8 cellular contexts compared by ENCODE assay signal in genomic region chr6:95576218-95576617, GRCh38. TPM values are rescaled to one million over a fixed set of nuclear protein-coding genes. Genes with fewer than 3 reads are reported as not detected.
DNase-seq lines count a peak whose midpoint lies in the region; ATAC-seq and TF ChIP-seq lines count a peak whose summit lies in the region.

No MANE protein-coding gene starts in this region.

- TF ChIP-seq CTCF in kidney epithelial cell (IDR thresholded peaks at IDR 0.05; ENCODE audit: insufficient read depth, low read length, poor library complexity, severe bottlenecking), result no peak
- no peak for TF ChIP-seq CTCF in transverse colon (IDR thresholded peaks at IDR 0.05)

- H3K4me3 ChIP-seq in kidney epithelial cell (ENCODE audit: low read depth, low read length) (peak overlapping the region; percentile 93), transverse colon (peak overlapping the region in 3 of 4 donors; percentile 63 to 81 (median 77))

- ATAC-seq in HG03432 (IDR thresholded peaks at IDR 0.05; ENCODE audit: unreplicated experiment) (no peak), GM21423 (IDR thresholded peaks at IDR 0.05; ENCODE audit: unreplicated experiment) (no peak)

- no peak for DNase-seq in activated naive CD4-positive, alpha-beta T cell treated with anti-CD3 and anti-CD28 coated beads for 36 hours
- no peak for DNase-seq in activated naive CD4-positive, alpha-beta T cell treated with anti-CD3 and anti-CD28 coated beads, Interleukin-2, amount 50 U/mL, for 16 hours
- no peak for DNase-seq in activated T-helper 1 cell treated with anti-CD3 and anti-CD28 coated beads, Interleukin-12 subunit alpha, Interleukin-12 subunit beta, Interleukin-2, Interleukin-4 antibody, amounts not matched to agents 30 ng/mL and 10 ng/mL and 1 ng/mL, durations not matched to agents 14 hours and 24 hours and 36 hours (ENCODE audit: low spot score)
- DNase-seq in kidney epithelial cell (ENCODE audit: low read depth) (no peak), transverse colon (no peak), NCI-H524 treated with DMSO at 0.1 percent for 48 hours (lab: John Stamatoyannopoulos, UW) (no peak)

- H3K4me1 Mint-ChIP-seq in activated naive CD4-positive, alpha-beta T cell treated with anti-CD3 and anti-CD28 coated beads for 36 hours (ENCODE audit: low read depth), result peaks cover 47% of the 10 kb centered on the region
- peaks cover 56% of the 10 kb centered on the region for H3K4me1 Mint-ChIP-seq in activated T-helper 1 cell treated with anti-CD3 and anti-CD28 coated beads, Interleukin-12 subunit alpha, Interleukin-12 subunit beta, Interleukin-2, Interleukin-4 antibody, amounts not matched to agents 30 ng/mL and 10 ng/mL and 1 ng/mL, durations not matched to agents 14 hours and 24 hours and 36 hours (ENCODE audit: low read depth)

- CTCF ChIA-PET in activated naive CD4-positive, alpha-beta T cell treated with anti-CD3 and anti-CD28 coated beads for 36 hours (lab: Charles Lee), result no interaction called here

- in situ Hi-C loops in transverse colon (cut with MboI; ENCODE audit: low pct_ligation_motif_present in 1 of 4, low pct_unique_long_range_greater_than_20kb in 1 of 4, low sequenced_read_pairs in 3 of 4), result no loop called here

- H3K9me3 Mint-ChIP-seq in activated naive CD4-positive, alpha-beta T cell treated with anti-CD3 and anti-CD28 coated beads for 36 hours, result no peaks in the 10 kb centered on the region
- no peaks in the 10 kb centered on the region for H3K9me3 Mint-ChIP-seq in activated T-helper 1 cell treated with anti-CD3 and anti-CD28 coated beads, Interleukin-12 subunit alpha, Interleukin-12 subunit beta, Interleukin-2, Interleukin-4 antibody, amounts not matched to agents 30 ng/mL and 10 ng/mL and 1 ng/mL, durations not matched to agents 14 hours and 24 hours and 36 hours

- 3 to 16% methylated on average over 4 of the region's 4 CpGs for WGBS in transverse colon (ENCODE audit: low coverage in 1 of 2), 2 donors

- TF ChIP-seq EP300 in transverse colon (IDR thresholded peaks at IDR 0.05; ENCODE audit: low read depth), result no peak

- peak overlapping the region; percentile 98 for H3K27ac Mint-ChIP-seq in activated naive CD4-positive, alpha-beta T cell treated with anti-CD3 and anti-CD28 coated beads for 36 hours
- peak overlapping the region; percentile 98 for H3K27ac Mint-ChIP-seq in activated T-helper 1 cell treated with anti-CD3 and anti-CD28 coated beads, Interleukin-12 subunit alpha, Interleukin-12 subunit beta, Interleukin-2, Interleukin-4 antibody, amounts not matched to agents 30 ng/mL and 10 ng/mL and 1 ng/mL, durations not matched to agents 14 hours and 24 hours and 36 hours

- H3K36me3 Mint-ChIP-seq in activated naive CD4-positive, alpha-beta T cell treated with anti-CD3 and anti-CD28 coated beads for 36 hours (ENCODE audit: low read depth), result peaks cover 14% of the 10 kb centered on the region
- H3K36me3 Mint-ChIP-seq in activated T-helper 1 cell treated with anti-CD3 and anti-CD28 coated beads, Interleukin-12 subunit alpha, Interleukin-12 subunit beta, Interleukin-2, Interleukin-4 antibody, amounts not matched to agents 30 ng/mL and 10 ng/mL and 1 ng/mL, durations not matched to agents 14 hours and 24 hours and 36 hours (ENCODE audit: low read depth), result peaks cover 11% of the 10 kb centered on the region

- peak overlapping the region; percentile 96 for H3K4me3 Mint-ChIP-seq in activated naive CD4-positive, alpha-beta T cell treated with anti-CD3 and anti-CD28 coated beads for 36 hours
- H3K4me3 Mint-ChIP-seq in activated T-helper 1 cell treated with anti-CD3 and anti-CD28 coated beads, Interleukin-12 subunit alpha, Interleukin-12 subunit beta, Interleukin-2, Interleukin-4 antibody, amounts not matched to agents 30 ng/mL and 10 ng/mL and 1 ng/mL, durations not matched to agents 14 hours and 24 hours and 36 hours, result peak overlapping the region; percentile 91

- no peak for TF ChIP-seq POLR2A in transverse colon (IDR thresholded peaks at IDR 0.05)

- H3K9me3 ChIP-seq in transverse colon, result no peaks in the 10 kb centered on the region

- H3K36me3 ChIP-seq in kidney epithelial cell (ENCODE audit: control insufficient read depth, insufficient read depth, low read length), result no peaks in the 10 kb centered on the region
- no peaks in the 10 kb centered on the region for H3K36me3 ChIP-seq in transverse colon

- intact Hi-C loops in activated naive CD4-positive, alpha-beta T cell treated with anti-CD3 and anti-CD28 coated beads for 36 hours (cut with micrococcal nuclease), result loop anchor here (2.0 to 5.0 kb wide), 4 partner anchors 1261 to 1471 kb away; partner anchors contain the start of genes GPR63 and KLHL32
- intact Hi-C loops in activated T-helper 1 cell treated with anti-CD3 and anti-CD28 coated beads, Interleukin-12 subunit alpha, Interleukin-12 subunit beta, Interleukin-2, Interleukin-4 antibody, amounts not matched to agents 30 ng/mL and 10 ng/mL and 1 ng/mL, durations not matched to agents 14 hours and 24 hours and 36 hours (cut with micrococcal nuclease), result loop anchor here (5.0 kb wide), 2 partner anchors 891 to 1261 kb away; partner anchors contain the start of gene GPR63
- intact Hi-C loops in transverse colon (cut with DNase I; ENCODE audit: low total_unique reads), result no loop called here

- H3K27me3 Mint-ChIP-seq in activated naive CD4-positive, alpha-beta T cell treated with anti-CD3 and anti-CD28 coated beads for 36 hours (ENCODE audit: low read depth), result no peaks in the 10 kb centered on the region
- H3K27me3 Mint-ChIP-seq in activated T-helper 1 cell treated with anti-CD3 and anti-CD28 coated beads, Interleukin-12 subunit alpha, Interleukin-12 subunit beta, Interleukin-2, Interleukin-4 antibody, amounts not matched to agents 30 ng/mL and 10 ng/mL and 1 ng/mL, durations not matched to agents 14 hours and 24 hours and 36 hours (ENCODE audit: insufficient read depth), result peaks cover 1% of the 10 kb centered on the region

- H3K27me3 ChIP-seq in kidney epithelial cell (ENCODE audit: control insufficient read depth, insufficient read depth, low read length), result no peaks in the 10 kb centered on the region
- H3K27me3 ChIP-seq in transverse colon, result no peaks in the 10 kb centered on the region

- peak overlapping the region; percentile 90 to 93 (median 92) for H3K27ac ChIP-seq in transverse colon

- H3K4me1 ChIP-seq in transverse colon, result peaks cover 11 to 19% (median 14%) of the 10 kb centered on the region in 4 donors

RNA-seq across cellular contexts. Expression of gene MANEA, which starts 1.1 kb away (rescaled TPM):
- total RNA-seq in activated naive CD4-positive, alpha-beta T cell treated with anti-CD3 and anti-CD28 coated beads for 36 hours, result 10 to 100 TPM; 14.0 to 16.0 TPM
- total RNA-seq in activated T-helper 1 cell treated with anti-CD3 and anti-CD28 coated beads, Interleukin-12 subunit alpha, Interleukin-12 subunit beta, Interleukin-2, Interleukin-4 antibody, amounts not matched to agents 30 ng/mL and 10 ng/mL and 1 ng/mL, durations not matched to agents 14 hours and 24 hours and 36 hours, result 23.1 and 26.8 TPM in 2 replicates
- total RNA-seq in kidney epithelial cell (9.0 and 10.3 TPM in 2 replicates), transverse colon (1 to 10 TPM in 2 of 4 donors, under 1 TPM in 2; 0.37 to 8.7 (median 3.3) TPM)
